1 cellular context compared by ENCODE assay signal in genomic region chrX:13888284-13888683, GRCh38.
TF ChIP-seq lines count a peak whose summit lies in the region.

No MANE protein-coding gene starts in this region.

TF ChIP-seq in WTC11, 78 proteins besides CTCF, POLR2A, EP300 and RAD21 (continued from another document):
- TF ChIP-seq JAZF1 (CRISPR knock-in tag; IDR thresholded peaks at IDR 0.05) (no peak), MXD4 (CRISPR knock-in tag; IDR thresholded peaks at IDR 0.05; ENCODE audit: borderline replicate concordance) (no peak), ERG (CRISPR knock-in tag; IDR thresholded peaks at IDR 0.05) (no peak), IRF2 (CRISPR knock-in tag; IDR thresholded peaks at IDR 0.05; ENCODE audit: borderline replicate concordance, low read depth) (no peak), TCF7 (CRISPR knock-in tag; IDR thresholded peaks at IDR 0.05; ENCODE audit: low read depth) (no peak), ZNF416 (CRISPR knock-in tag; IDR thresholded peaks at IDR 0.05) (no peak)
- TF ChIP-seq, protein P1, sequence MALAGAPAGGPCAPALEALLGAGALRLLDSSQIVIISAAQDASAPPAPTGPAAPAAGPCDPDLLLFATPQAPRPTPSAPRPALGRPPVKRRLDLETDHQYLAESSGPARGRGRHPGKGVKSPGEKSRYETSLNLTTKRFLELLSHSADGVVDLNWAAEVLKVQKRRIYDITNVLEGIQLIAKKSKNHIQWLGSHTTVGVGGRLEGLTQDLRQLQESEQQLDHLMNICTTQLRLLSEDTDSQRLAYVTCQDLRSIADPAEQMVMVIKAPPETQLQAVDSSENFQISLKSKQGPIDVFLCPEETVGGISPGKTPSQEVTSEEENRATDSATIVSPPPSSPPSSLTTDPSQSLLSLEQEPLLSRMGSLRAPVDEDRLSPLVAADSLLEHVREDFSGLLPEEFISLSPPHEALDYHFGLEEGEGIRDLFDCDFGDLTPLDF (CRISPR knock-in tag; IDR thresholded peaks at IDR 0.05), result no peak
- TF ChIP-seq, protein P2, sequence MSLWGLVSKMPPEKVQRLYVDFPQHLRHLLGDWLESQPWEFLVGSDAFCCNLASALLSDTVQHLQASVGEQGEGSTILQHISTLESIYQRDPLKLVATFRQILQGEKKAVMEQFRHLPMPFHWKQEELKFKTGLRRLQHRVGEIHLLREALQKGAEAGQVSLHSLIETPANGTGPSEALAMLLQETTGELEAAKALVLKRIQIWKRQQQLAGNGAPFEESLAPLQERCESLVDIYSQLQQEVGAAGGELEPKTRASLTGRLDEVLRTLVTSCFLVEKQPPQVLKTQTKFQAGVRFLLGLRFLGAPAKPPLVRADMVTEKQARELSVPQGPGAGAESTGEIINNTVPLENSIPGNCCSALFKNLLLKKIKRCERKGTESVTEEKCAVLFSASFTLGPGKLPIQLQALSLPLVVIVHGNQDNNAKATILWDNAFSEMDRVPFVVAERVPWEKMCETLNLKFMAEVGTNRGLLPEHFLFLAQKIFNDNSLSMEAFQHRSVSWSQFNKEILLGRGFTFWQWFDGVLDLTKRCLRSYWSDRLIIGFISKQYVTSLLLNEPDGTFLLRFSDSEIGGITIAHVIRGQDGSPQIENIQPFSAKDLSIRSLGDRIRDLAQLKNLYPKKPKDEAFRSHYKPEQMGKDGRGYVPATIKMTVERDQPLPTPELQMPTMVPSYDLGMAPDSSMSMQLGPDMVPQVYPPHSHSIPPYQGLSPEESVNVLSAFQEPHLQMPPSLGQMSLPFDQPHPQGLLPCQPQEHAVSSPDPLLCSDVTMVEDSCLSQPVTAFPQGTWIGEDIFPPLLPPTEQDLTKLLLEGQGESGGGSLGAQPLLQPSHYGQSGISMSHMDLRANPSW (CRISPR knock-in tag; conservative IDR thresholded peaks at IDR 0.05; ENCODE audit: low read depth), result no peak
